Comparison of ENCODE assay signal across 19 cellular contexts in the genomic region with DNA sequence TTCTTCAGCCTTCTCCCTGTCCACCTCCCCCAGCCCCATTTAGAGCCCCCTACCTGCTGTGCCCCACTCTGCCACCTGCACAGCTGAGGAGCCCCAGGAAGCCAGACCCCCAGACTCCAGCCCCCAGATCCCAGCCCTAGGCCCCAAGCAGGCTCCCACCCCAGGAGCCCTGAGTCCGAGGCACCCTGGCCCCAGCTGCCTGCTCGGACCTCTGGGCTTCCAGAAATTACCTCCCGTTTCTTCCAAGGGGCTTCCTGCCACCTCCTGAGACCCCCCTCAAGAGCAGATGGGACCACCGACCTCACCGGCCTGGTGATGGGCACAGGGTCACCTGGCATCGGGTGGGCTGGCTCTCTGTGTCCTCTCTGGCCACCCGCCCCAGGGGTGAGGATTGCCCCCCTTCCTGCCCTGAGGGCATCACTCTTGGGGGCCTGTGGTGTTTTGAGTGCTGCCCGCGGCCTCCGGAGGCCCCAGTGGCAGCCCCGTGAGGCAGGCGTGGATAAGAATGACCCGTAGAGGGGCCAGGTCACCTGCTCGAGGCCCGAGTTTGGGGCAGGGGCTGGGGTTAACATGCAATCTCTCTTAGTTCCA. TPM values are rescaled to one million over a fixed set of nuclear protein-coding genes. Genes with fewer than 3 reads are reported as not detected.
DNase-seq lines count a peak whose midpoint lies in the region; ATAC-seq and TF ChIP-seq lines count a peak whose summit lies in the region.
"Had no signal": no experiment of that assay in that cellular context is flagged by ENCODE, and none has a peak within 500 bp of the region (broad histone marks: within the 10 kb centered on the region; RNA-seq: fewer than 3 reads in every experiment).

No MANE protein-coding gene starts in this region.

- CTCF ChIA-PET in RWPE1 (lab: Yijun Ruan, JAX), result interaction anchor here (0.6 to 1.1 kb wide), 7 partner anchors 8 to 175 kb away, joined by 3 to 6 read pairs (median 3); a partner anchor contains a TSS

- H3K79me2 ChIP-seq in fibroblast of lung (ENCODE audit: control insufficient read depth, insufficient read depth, low read length), result no peaks in the 10 kb centered on the region

- H2AFZ ChIP-seq in fibroblast of lung (ENCODE audit: low read length), result no peak overlapping the region

- ATAC-seq in GM19455 (IDR thresholded peaks at IDR 0.05; ENCODE audit: unreplicated experiment) (no peak), psoas muscle (no peak)
- ATAC-seq: CD8-positive, alpha-beta T cell had no signal

- in situ Hi-C loops in GM13976 (cut with MboI; ENCODE audit: low sequenced_read_pairs, unreplicated experiment) (loop anchor here (10.0 kb wide), 1 partner anchor 174 kb away; no protein-coding TSS in a partner anchor), transverse colon (cut with MboI; ENCODE audit: low pct_ligation_motif_present in 1 of 4, low pct_unique_long_range_greater_than_20kb in 1 of 4, low sequenced_read_pairs in 3 of 4) (loop anchor here in 1 of 4 donors (10.0 kb wide), 1 partner anchor 64 kb away; no protein-coding TSS in a partner anchor)

- no peak for TF ChIP-seq EP300 in transverse colon (IDR thresholded peaks at IDR 0.05; ENCODE audit: low read depth)
- TF ChIP-seq EP300 in sigmoid colon (IDR thresholded peaks at IDR 0.05), result no peak

- H3K9me3 ChIP-seq in fibroblast of lung (ENCODE audit: control insufficient read depth, insufficient read depth, low read depth, low read length) (no peaks in the 10 kb centered on the region), subcutaneous abdominal adipose tissue (ENCODE audit: control insufficient read depth in 5 of 5, low read length in 5 of 5) (no peaks in the 10 kb centered on the region), transverse colon (no peaks in the 10 kb centered on the region), sigmoid colon (no peaks in the 10 kb centered on the region), psoas muscle (no peaks in the 10 kb centered on the region)
- H3K9me3 ChIP-seq: lower lobe of right lung, thyroid gland had no signal

- TF ChIP-seq CTCF in GM13976 (IDR thresholded peaks at IDR 0.05; ENCODE audit: borderline replicate concordance, control extremely low read depth, extremely low read depth, insufficient read depth, missing control alignments) (no peak), RWPE1 (conservative IDR thresholded peaks at IDR 0.05; ENCODE audit: low read depth) (no peak), fibroblast of lung (conservative IDR thresholded peaks at IDR 0.05 in 1 of 2, IDR thresholded peaks at IDR 0.05 in 1 of 2; ENCODE audit: low read depth in 1 of 2, low read length in 2 of 2) (no peak), transverse colon (IDR thresholded peaks at IDR 0.05) (no peak), sigmoid colon (IDR thresholded peaks at IDR 0.05) (no peak), psoas muscle (IDR thresholded peaks at IDR 0.05) (no peak)

- H3K4me3 ChIP-seq in fibroblast of lung (replicated peaks in 1 of 4; ENCODE audit: control extremely low read depth in 1 of 4, insufficient read depth in 1 of 4, low read depth in 3 of 4, low read length in 4 of 4) (no peak overlapping the region), subcutaneous abdominal adipose tissue (ENCODE audit: low read depth in 1 of 5, low read length in 5 of 5) (no peak overlapping the region), transverse colon (no peak overlapping the region), sigmoid colon (no peak overlapping the region), psoas muscle (no peak overlapping the region)
- H3K4me3 ChIP-seq: lower lobe of right lung, thyroid gland had no signal

- POLR2A ChIA-PET in RWPE1 (lab: Yijun Ruan, JAX; ENCODE audit: low non-redundant PET), result interaction anchor here (2.5 kb wide), 1 partner anchor 34 kb away, joined by 14 read pairs; no protein-coding TSS in a partner anchor

- H3K27me3 ChIP-seq in fibroblast of lung (ENCODE audit: control insufficient read depth, insufficient read depth, low read length) (peaks cover 7% of the 10 kb centered on the region), subcutaneous abdominal adipose tissue (ENCODE audit: control insufficient read depth in 5 of 5, insufficient read depth in 4 of 5, low read length in 5 of 5) (peaks cover 0 to 14% (median 11%) of the 10 kb centered on the region in 5 donors), transverse colon (peaks cover 57% of the 10 kb centered on the region), sigmoid colon (peaks cover 17 to 60% (median 41%) of the 10 kb centered on the region in 3 donors), psoas muscle (ENCODE audit: insufficient read depth in 3 of 3, low read length in 2 of 3) (peaks cover 0 to 32% (median 13%) of the 10 kb centered on the region in 3 donors)
- H3K27me3 ChIP-seq: thyroid gland had no signal

- DNase-seq in GM13976 (ENCODE audit: low spot score), result peak; percentile 26
- no peak for DNase-seq in RWPE1 (ENCODE audit: low spot score)
- DNase-seq in fibroblast of lung (ENCODE audit: low read depth in 2 of 2), result no peak
- no peak for DNase-seq in transverse colon
- DNase-seq in sigmoid colon, result no peak
- no peak for DNase-seq in psoas muscle
- DNase-seq: activated CD4-positive, alpha-beta T cell treated with anti-CD3 and anti-CD28 coated beads for 1 hour; activated naive CD4-positive, alpha-beta T cell treated with anti-CD3 and anti-CD28 coated beads, Interleukin-2, amount 50 U/mL, for 16 hours; activated T-cell treated with anti-CD3 and anti-CD28 coated beads, Interleukin-2, amount 50 U/mL, for 48 hours; CD8-positive, alpha-beta T cell; DMS79; H9; NCI-H1436; NCI-H510A treated with DMSO at 0.1 percent for 48 hours; RPMI8226; thyroid gland had no signal

- no peak for TF ChIP-seq POLR2A in transverse colon (IDR thresholded peaks at IDR 0.05)
- TF ChIP-seq POLR2A in sigmoid colon (IDR thresholded peaks at IDR 0.05), result no peak

- peaks cover 16% of the 10 kb centered on the region for H3K4me1 ChIP-seq in fibroblast of lung (ENCODE audit: control insufficient read depth, extremely low read depth, insufficient read depth, low read length)
- peaks cover 0 to 30% (median 27%) of the 10 kb centered on the region in 5 donors for H3K4me1 ChIP-seq in subcutaneous abdominal adipose tissue (ENCODE audit: control insufficient read depth in 5 of 5, insufficient read depth in 5 of 5, low read length in 5 of 5)
- peaks cover 8 to 35% (median 28%) of the 10 kb centered on the region in 4 donors for H3K4me1 ChIP-seq in transverse colon
- peaks cover 0 to 30% (median 26%) of the 10 kb centered on the region in 4 donors for H3K4me1 ChIP-seq in sigmoid colon
- peaks cover 11% of the 10 kb centered on the region for H3K4me1 ChIP-seq in psoas muscle

- H3K27ac ChIP-seq in RWPE1 (peak overlapping the region; percentile 94), fibroblast of lung (ENCODE audit: insufficient read depth, low read length) (no peak overlapping the region), subcutaneous abdominal adipose tissue (ENCODE audit: low read depth, low read length) (peak overlapping the region; percentile 89), transverse colon (no peak overlapping the region), sigmoid colon (peak overlapping the region in 1 of 4 donors; percentile 43), psoas muscle (no peak overlapping the region)

- intact Hi-C loops in transverse colon (cut with DNase I; ENCODE audit: low total_unique reads), result no loop called here
- intact Hi-C loops in sigmoid colon (cut with DNase I), result loop anchor here (2.0 kb wide), 1 partner anchor 66 kb away; no protein-coding TSS in a partner anchor
- intact Hi-C loops in psoas muscle (cut with DNase I), result no loop called here

- 46% methylated on average over 14 of the region's 15 CpGs; no CpG with 5 or more reads in 1 of the 2 donors for WGBS in transverse colon (ENCODE audit: low coverage in 1 of 2), 2 donors
- 34 to 71% methylated on average over 15 of the region's 15 CpGs for WGBS in sigmoid colon, 2 donors
- WGBS in psoas muscle, 3 donors, result 81 to 84% (median 82%) methylated on average over 15 of the region's 15 CpGs

- H3K4me2 ChIP-seq in fibroblast of lung (ENCODE audit: extremely low read depth, insufficient read depth, low read length), result no peak overlapping the region

- peak overlapping the region; percentile 7 for H3K9ac ChIP-seq in fibroblast of lung (ENCODE audit: insufficient read depth, low read length)
- peak overlapping the region in 1 of 5 donors; percentile 47 for H3K9ac ChIP-seq in subcutaneous abdominal adipose tissue (ENCODE audit: low read length in 5 of 5)

- H3K36me3 ChIP-seq in fibroblast of lung (ENCODE audit: control insufficient read depth, insufficient read depth, low read length) (peaks cover 2% of the 10 kb centered on the region), subcutaneous abdominal adipose tissue (ENCODE audit: control insufficient read depth in 5 of 5, insufficient read depth in 5 of 5, low read length in 5 of 5) (no peaks in the 10 kb centered on the region), transverse colon (no peaks in the 10 kb centered on the region), sigmoid colon (no peaks in the 10 kb centered on the region), psoas muscle (ENCODE audit: insufficient read depth in 1 of 2, low read depth in 1 of 2) (no peaks in the 10 kb centered on the region)
- H3K36me3 ChIP-seq: thyroid gland had no signal

- no peaks in the 10 kb centered on the region for H4K20me1 ChIP-seq in fibroblast of lung (ENCODE audit: control insufficient read depth, extremely low read depth, insufficient read depth, low read length)

RNA-seq across cellular contexts. Expression of a gene that starts 18.3 kb away (rescaled TPM):
- total RNA-seq in fibroblast of lung (99.4 and 150 TPM in 2 replicates), transverse colon (100 to 1,000 TPM; 124 to 164 (median 141) TPM), sigmoid colon (100 to 1,000 TPM in 2 of 4 donors, 10 to 100 TPM in 2; 94.6 to 133 (median 108) TPM), psoas muscle (100 to 1,000 TPM in 1 of 4 donors, 10 to 100 TPM in 3; 77.7 to 140 (median 81.8) TPM)
- polyA plus RNA-seq in fibroblast of lung (136 and 189 TPM in 2 replicates), sigmoid colon (100 to 1,000 TPM; 142 to 177 (median 170) TPM), psoas muscle (10 to 100 TPM; 58.7 to 77.6 (median 65.9) TPM)
- 195 and 256 TPM in 2 replicates for polyA plus RNA-seq in fibroblast of lung (2012)
- 106 and 171 TPM in 2 replicates for polyA minus RNA-seq in fibroblast of lung (ENCODE audit: low replicate concordance)

RNA-seq across cellular contexts. Expression of a gene that starts 23.0 kb away (rescaled TPM):
- 24.1 and 54.2 TPM in 2 replicates for total RNA-seq in fibroblast of lung
- 17.0 and 18.4 TPM in 2 replicates for polyA plus RNA-seq in fibroblast of lung
- 30.2 and 33.3 TPM in 2 replicates for polyA plus RNA-seq in fibroblast of lung (2012)
- polyA minus RNA-seq in fibroblast of lung (ENCODE audit: low replicate concordance), result 19.8 and 33.2 TPM in 2 replicates
- 1,000 to 10,000 TPM in 1 of 4 donors, 100 to 1,000 TPM in 3; 257 to 1,130 (median 322) TPM for total RNA-seq in transverse colon
- total RNA-seq in sigmoid colon, result 10 to 100 TPM in 2 of 4 donors, 1 to 10 TPM in 2; 5.4 to 15.6 (median 11.6) TPM
- polyA plus RNA-seq in sigmoid colon, result 100 to 1,000 TPM; 153 to 168 (median 155) TPM
- total RNA-seq in psoas muscle, result 1 to 10 TPM in 3 of 4 donors, under 1 TPM in 1; 0.89 to 3.1 (median 1.5) TPM
- under 1 TPM; 0.47 to 0.63 (median 0.56) TPM for polyA plus RNA-seq in psoas muscle

RNA-seq across cellular contexts. Expression of a gene that starts 33.4 kb away (rescaled TPM):
- 7.4 and 10.6 TPM in 2 replicates for total RNA-seq in fibroblast of lung
- polyA plus RNA-seq in fibroblast of lung, result 8.0 and 15.3 TPM in 2 replicates
- polyA plus RNA-seq in fibroblast of lung (2012), result 10.9 and 20.6 TPM in 2 replicates
- polyA minus RNA-seq in fibroblast of lung (ENCODE audit: low replicate concordance), result 3.4 and 7.5 TPM in 2 replicates
- total RNA-seq in transverse colon, result 100 to 1,000 TPM in 1 of 4 donors, 10 to 100 TPM in 3; 19.3 to 121 (median 41.8) TPM
- total RNA-seq in sigmoid colon, result 10 to 100 TPM; 20.9 to 41.5 (median 39.6) TPM
- 10 to 100 TPM in 2 of 3 donors, 1 to 10 TPM in 1; 7.9 to 27.6 (median 25.7) TPM for polyA plus RNA-seq in sigmoid colon
- 10 to 100 TPM in 2 of 4 donors, 1 to 10 TPM in 2; 5.9 to 15.7 (median 9.7) TPM for total RNA-seq in psoas muscle
- polyA plus RNA-seq in psoas muscle, result 10 to 100 TPM in 2 of 3 donors, 1 to 10 TPM in 1; 7.4 to 16.3 (median 10.1) TPM

RNA-seq across cellular contexts. Expression of a gene that starts 34.0 kb away (rescaled TPM):
- total RNA-seq in fibroblast of lung (28.2 and 38.3 TPM in 2 replicates), transverse colon (10 to 100 TPM; 24.4 to 84.5 (median 34.0) TPM), sigmoid colon (10 to 100 TPM; 15.1 to 29.6 (median 22.2) TPM), psoas muscle (10 to 100 TPM; 15.0 to 30.0 (median 21.0) TPM)
- polyA plus RNA-seq in fibroblast of lung (9.7 and 14.4 TPM in 2 replicates), sigmoid colon (10 to 100 TPM; 11.3 to 18.6 (median 14.4) TPM), psoas muscle (10 to 100 TPM; 12.5 to 18.1 (median 15.3) TPM)
- 15.8 and 22.4 TPM in 2 replicates for polyA plus RNA-seq in fibroblast of lung (2012)
- 18.0 and 39.5 TPM in 2 replicates for polyA minus RNA-seq in fibroblast of lung (ENCODE audit: low replicate concordance)

RNA-seq across cellular contexts. Expression of a gene that starts 48.3 kb away (rescaled TPM):
- total RNA-seq in fibroblast of lung (19.0 and 20.3 TPM in 2 replicates), transverse colon (100 to 1,000 TPM in 1 of 4 donors, 10 to 100 TPM in 3; 28.0 to 239 (median 38.4) TPM), sigmoid colon (10 to 100 TPM in 3 of 4 donors, 1 to 10 TPM in 1; 6.7 to 26.3 (median 14.9) TPM), psoas muscle (10 to 100 TPM; 13.6 to 32.6 (median 22.2) TPM)
- polyA plus RNA-seq in fibroblast of lung (13.9 and 14.7 TPM in 2 replicates), sigmoid colon (10 to 100 TPM in 2 of 3 donors, 1 to 10 TPM in 1; 7.8 to 55.9 (median 40.0) TPM), psoas muscle (10 to 100 TPM; 11.0 to 20.9 (median 17.7) TPM)
- polyA plus RNA-seq in fibroblast of lung (2012), result 29.3 and 31.6 TPM in 2 replicates
- 25.6 and 62.3 TPM in 2 replicates for polyA minus RNA-seq in fibroblast of lung (ENCODE audit: low replicate concordance)

Comparison
In these comparisons a context has a peak if more than half of its experiments do, and no peak if none do; other contexts are left out.
1. H3K27ac ChIP-seq: peak in RWPE1 (single experiment) and subcutaneous abdominal adipose tissue (single experiment); none in fibroblast of lung (single experiment), transverse colon (0 of 4) and psoas muscle (single experiment).